19 cellular contexts compared by ENCODE assay signal in genomic region chr16:21654881-21655280, GRCh38. TPM values are rescaled to one million over a fixed set of nuclear protein-coding genes. Genes with fewer than 3 reads are reported as not detected.
A peak's percentile ranks its signal among the peaks of the same experiment; 100 is the strongest.
DNase-seq lines count a peak whose midpoint lies in the region; ATAC-seq and TF ChIP-seq lines count a peak whose summit lies in the region.
"Had no signal": no experiment of that assay in that cellular context is flagged by ENCODE, and none has a peak within 500 bp of the region (broad histone marks: within the 10 kb centered on the region; RNA-seq: fewer than 3 reads in every experiment).

No MANE protein-coding gene starts in this region.

- H4K20me1 ChIP-seq in GM23338 (replicated peaks; ENCODE audit: insufficient read depth) (no peaks in the 10 kb centered on the region), OCI-LY3 (ENCODE audit: insufficient read depth, low read length) (peaks cover 3% of the 10 kb centered on the region; the same call in 1 of the 2 replicates), smooth muscle cell (ENCODE audit: low read depth) (peaks cover 52% of the 10 kb centered on the region)

- H3K36me3 ChIP-seq in GM23338 (ENCODE audit: insufficient read depth) (no peaks in the 10 kb centered on the region), OCI-LY3 (replicated peaks; ENCODE audit: low read depth, low read length) (peaks cover 15% of the 10 kb centered on the region), smooth muscle cell (ENCODE audit: low read depth) (peaks cover 7% of the 10 kb centered on the region)

- no peak for ATAC-seq in GM23338
- no peak for ATAC-seq in activated CD8-positive, alpha-beta T cell treated with anti-CD3 and anti-CD28 coated beads for 36 hours
- ATAC-seq: HepG2 had no signal

- H3K27ac ChIP-seq in GM23338 (ENCODE audit: low read depth), result peak overlapping the region; percentile 26; the same call in 1 of the 2 replicates
- no peak overlapping the region for H3K27ac ChIP-seq in OCI-LY3 (ENCODE audit: low read length)
- peak overlapping the region; percentile 24 for H3K27ac ChIP-seq in smooth muscle cell (ENCODE audit: low read depth)
- H3K27ac ChIP-seq: KMS-11, RWPE1, SJCRH30 had no signal

- no peaks in the 10 kb centered on the region; the same call in 1 of the 3 replicates for H3K4me1 Mint-ChIP-seq in GM23338
- peaks cover 45% of the 10 kb centered on the region for H3K4me1 Mint-ChIP-seq in activated CD8-positive, alpha-beta T cell treated with anti-CD3 and anti-CD28 coated beads for 36 hours (ENCODE audit: low read depth)

- H3K27me3 ChIP-seq in GM23338 (ENCODE audit: insufficient read depth) (no peaks in the 10 kb centered on the region), OCI-LY3 (ENCODE audit: low read depth, low read length) (no peaks in the 10 kb centered on the region), smooth muscle cell (ENCODE audit: low read depth) (no peaks in the 10 kb centered on the region)
- H3K27me3 ChIP-seq: SJCRH30 had no signal

- H3K9me3 Mint-ChIP-seq in GM23338, result no peaks in the 10 kb centered on the region
- H3K9me3 Mint-ChIP-seq in activated CD8-positive, alpha-beta T cell treated with anti-CD3 and anti-CD28 coated beads for 36 hours, result no peaks in the 10 kb centered on the region
- H3K9me3 Mint-ChIP-seq: CD4-positive, alpha-beta memory T cell had no signal

- H3K27me3 Mint-ChIP-seq in GM23338 (ENCODE audit: insufficient read depth, low read depth, poor library complexity), result peaks cover 4% of the 10 kb centered on the region
- H3K27me3 Mint-ChIP-seq in activated CD8-positive, alpha-beta T cell treated with anti-CD3 and anti-CD28 coated beads for 36 hours, result no peaks in the 10 kb centered on the region
- H3K27me3 Mint-ChIP-seq: CD4-positive, alpha-beta memory T cell had no signal

- H3K9me3 ChIP-seq in OCI-LY3 (ENCODE audit: insufficient read depth, low read length), result no peaks in the 10 kb centered on the region
- no peaks in the 10 kb centered on the region for H3K9me3 ChIP-seq in smooth muscle cell (replicated peaks; ENCODE audit: low read depth)
- H3K9me3 ChIP-seq: SJCRH30 had no signal

- no peak overlapping the region for H3K27ac Mint-ChIP-seq in GM23338
- H3K27ac Mint-ChIP-seq in activated CD8-positive, alpha-beta T cell treated with anti-CD3 and anti-CD28 coated beads for 36 hours, result no peak overlapping the region

- no peak overlapping the region for H2AFZ ChIP-seq in GM23338
- H2AFZ ChIP-seq in OCI-LY3 (ENCODE audit: low read depth, low read length), result no peak overlapping the region
- H2AFZ ChIP-seq in smooth muscle cell (ENCODE audit: low read depth), result no peak overlapping the region

- H3K79me2 ChIP-seq in GM23338 (replicated peaks; ENCODE audit: insufficient read depth) (peaks cover 11% of the 10 kb centered on the region), OCI-LY3 (ENCODE audit: low read length) (peaks cover 9% of the 10 kb centered on the region; the same call in 1 of the 2 replicates), smooth muscle cell (ENCODE audit: low read depth) (peaks cover 18% of the 10 kb centered on the region)

- no peaks in the 10 kb centered on the region for H3K4me1 ChIP-seq in GM23338 (ENCODE audit: insufficient read depth)
- peaks cover 75% of the 10 kb centered on the region for H3K4me1 ChIP-seq in OCI-LY3 (ENCODE audit: low read length)
- no peaks in the 10 kb centered on the region for H3K4me1 ChIP-seq in smooth muscle cell (ENCODE audit: low read depth)
- H3K4me1 ChIP-seq: SJCRH30 had no signal

- intact Hi-C loops in activated CD8-positive, alpha-beta T cell treated with anti-CD3 and anti-CD28 coated beads for 36 hours (cut with micrococcal nuclease), result loop anchor here (5.0 kb wide), 1 partner anchor 52 kb away; no protein-coding TSS in a partner anchor

- no peak overlapping the region for H3K4me3 Mint-ChIP-seq in GM23338
- no peak overlapping the region for H3K4me3 Mint-ChIP-seq in activated CD8-positive, alpha-beta T cell treated with anti-CD3 and anti-CD28 coated beads for 36 hours
- H3K4me3 Mint-ChIP-seq: CD4-positive, alpha-beta memory T cell had no signal

- H3F3A ChIP-seq in GM23338 (replicated peaks; ENCODE audit: low read depth), result no peaks in the 10 kb centered on the region
- H3F3A ChIP-seq in smooth muscle cell (ENCODE audit: low read depth), result no peaks in the 10 kb centered on the region

- CTCF ChIA-PET in activated CD8-positive, alpha-beta T cell treated with anti-CD3 and anti-CD28 coated beads for 36 hours (lab: Charles Lee), result interaction anchor here (5.5 kb wide), 1 partner anchor 51 kb away, joined by 133 read pairs; no protein-coding TSS in a partner anchor

- H3K4me2 ChIP-seq in GM23338 (no peak overlapping the region), OCI-LY3 (ENCODE audit: low read length) (peak overlapping the region; percentile 95), smooth muscle cell (no peak overlapping the region)
- H3K4me2 ChIP-seq: KMS-11 had no signal

- 79% methylated on average over 2 of the region's 2 CpGs for WGBS in smooth muscle cell (ENCODE audit: low lambda C conversion rate)

- POLR2A ChIA-PET in activated CD8-positive, alpha-beta T cell treated with anti-CD3 and anti-CD28 coated beads for 36 hours (lab: Charles Lee), result interaction anchor here (1.2 kb wide), 1 partner anchor 10 kb away, joined by 3 read pairs; no protein-coding TSS in a partner anchor

- DNase-seq in GM23338 (ENCODE audit: low spot score) (no peak), epithelial cell of esophagus (ENCODE audit: low read depth) (peak; percentile 48), smooth muscle cell (lab: John Stamatoyannopoulos, UW; ENCODE audit: unreplicated experiment) (no peak), NCI-H1436 treated with DMSO at 0.1 percent for 48 hours (lab: John Stamatoyannopoulos, UW) (no peak), NCI-H187 treated with DMSO at 0.1 percent for 48 hours (lab: John Stamatoyannopoulos, UW) (no peak)
- DNase-seq in activated CD8-positive, alpha-beta T cell treated with anti-CD3 and anti-CD28 coated beads for 36 hours, result no peak
- DNase-seq: Calu3; CD4-positive, alpha-beta memory T cell; DMS53; NCI-H1092; NCI-H1694 treated with DMSO at 0.1 percent for 48 hours; NCI-H226; NCI-H526; SJCRH30 had no signal

- H3K4me3 ChIP-seq in GM23338 (no peak overlapping the region), OCI-LY3 (ENCODE audit: low read length) (no peak overlapping the region), epithelial cell of esophagus (ENCODE audit: low read length) (no peak overlapping the region), smooth muscle cell (no peak overlapping the region)
- H3K4me3 ChIP-seq: SJCRH30 had no signal

- no peaks in the 10 kb centered on the region for H3K9me2 ChIP-seq in GM23338 (ENCODE audit: insufficient read depth)

- no peak overlapping the region for H3K9ac ChIP-seq in OCI-LY3 (ENCODE audit: low read length)
- H3K9ac ChIP-seq in smooth muscle cell (ENCODE audit: low read depth), result no peak overlapping the region
- H3K9ac ChIP-seq: KMS-11 had no signal

- TF ChIP-seq CTCF in GM23338 (conservative IDR thresholded peaks at IDR 0.05; ENCODE audit: low read depth in 2 of 2) (no peak), OCI-LY3 (IDR thresholded peaks at IDR 0.05; ENCODE audit: low read depth, low read length) (no peak), epithelial cell of esophagus (IDR thresholded peaks at IDR 0.05; ENCODE audit: insufficient read depth, low read depth, low read length, missing control alignments) (no peak), smooth muscle cell (IDR thresholded peaks at IDR 0.05; ENCODE audit: borderline replicate concordance, insufficient read depth, poor library complexity, severe bottlenecking) (no peak)
- no peak for TF ChIP-seq CTCF in activated CD8-positive, alpha-beta T cell treated with anti-CD3 and anti-CD28 coated beads for 36 hours (IDR thresholded peaks at IDR 0.05)

- H3K36me3 Mint-ChIP-seq in GM23338 (ENCODE audit: low read depth), result 0 out of 3 replicates have a peak, but pooled peaks cover 10% of the 10 kb centered on the region
- H3K36me3 Mint-ChIP-seq in activated CD8-positive, alpha-beta T cell treated with anti-CD3 and anti-CD28 coated beads for 36 hours (ENCODE audit: low read depth), result peaks cover 19% of the 10 kb centered on the region

TF ChIP-seq in GM23338, 12 proteins besides CTCF, POLR2A, EP300 and RAD21 (continues in another document):
- TF ChIP-seq POLR2AphosphoS5 (IDR thresholded peaks at IDR 0.05; ENCODE audit: low read depth) (no peak), EZH2phosphoT487 (IDR thresholded peaks at IDR 0.05; ENCODE audit: unreplicated experiment) (no peak), ZNF331 (CRISPR knock-in tag; IDR thresholded peaks at IDR 0.05; ENCODE audit: low read depth) (no peak), CREB1 (CRISPR knock-in tag; IDR thresholded peaks at IDR 0.05; ENCODE audit: low read depth) (no peak), ZNF114 (CRISPR knock-in tag; IDR thresholded peaks at IDR 0.05) (no peak), STAT1 (IDR thresholded peaks at IDR 0.05; ENCODE audit: unreplicated experiment) (no peak), ETS1 (IDR thresholded peaks at IDR 0.05) (no peak), JUNB (IDR thresholded peaks at IDR 0.05; ENCODE audit: unreplicated experiment) (no peak)

RNA-seq across cellular contexts. Expression of gene IGSF6, which starts 2.5 kb away (rescaled TPM):
- not detected in 2 replicates for total RNA-seq in GM23338 (2014; rRNA removed; shearing (Covaris generic))
- polyA plus RNA-seq in GM23338 (2016; fragmentation: Nextera tagmentation; extraction: Ambion mirVana), result 0.17 and 0.19 TPM in 2 replicates
- not detected in 2 replicates for total RNA-seq in smooth muscle cell
- 0.06 and 0.13 TPM in 2 replicates for polyA plus RNA-seq in smooth muscle cell
- total RNA-seq in activated CD8-positive, alpha-beta T cell treated with anti-CD3 and anti-CD28 coated beads for 36 hours, result under 1 TPM in 1 of 2 experiments, not detected in 1; 0.20 TPM
- total RNA-seq: Calu3, HepG2, MCF 10A, SJCRH30 had no signal
- polyA plus RNA-seq: HepG2 had no signal

RNA-seq across cellular contexts. Expression of gene OTOA, which starts 8.9 kb away (rescaled TPM):
- total RNA-seq in GM23338 (2014; rRNA removed; shearing (Covaris generic)), result 0.17 and 0.31 TPM in 2 replicates
- polyA plus RNA-seq in GM23338 (2016; fragmentation: Nextera tagmentation; extraction: Ambion mirVana) (0.16 TPM in 1 of 2 replicates, not detected in the other), smooth muscle cell (not detected in 2 replicates)
- 0.31 TPM in 1 of 2 replicates, not detected in the other for total RNA-seq in smooth muscle cell
- total RNA-seq in activated CD8-positive, alpha-beta T cell treated with anti-CD3 and anti-CD28 coated beads for 36 hours, result under 1 TPM in 1 of 2 experiments, not detected in 1; 0.09 TPM
- total RNA-seq: SJCRH30 had no signal
- polyA plus RNA-seq: CD4-positive, alpha-beta memory T cell had no signal

RNA-seq across cellular contexts. Expression of gene METTL9, which starts 55.5 kb away (rescaled TPM):
- 152 and 180 TPM in 2 replicates for total RNA-seq in GM23338 (2014; rRNA removed; shearing (Covaris generic))
- 66.4 and 72.5 TPM in 2 replicates for polyA plus RNA-seq in GM23338 (2016; fragmentation: Nextera tagmentation; extraction: Ambion mirVana)
- total RNA-seq in smooth muscle cell, result 157 and 211 TPM in 2 replicates
- polyA plus RNA-seq in smooth muscle cell, result 97.5 and 104 TPM in 2 replicates
- 100 to 1,000 TPM; 116 to 122 TPM for total RNA-seq in activated CD8-positive, alpha-beta T cell treated with anti-CD3 and anti-CD28 coated beads for 36 hours
